In genomic region chr20:61588356-61589054, GRCh38 we compare ENCODE assay signal across 11 cellular contexts.
DNase-seq lines count a peak whose midpoint lies in the region; ATAC-seq, FAIRE-seq and TF ChIP-seq lines count a peak whose summit lies in the region.
"Had no signal": no experiment of that assay in that cellular context is flagged by ENCODE, and none has a peak within 500 bp of the region (broad histone marks: within the 10 kb centered on the region; RNA-seq: fewer than 3 reads in every experiment).

No MANE protein-coding gene starts in this region.

- H3K36me3 ChIP-seq in HEK293 (ENCODE audit: control insufficient read depth in 2 of 2, insufficient read depth in 1 of 2, low read length in 2 of 2) = no peaks in the 10 kb centered on the region
- no peaks in the 10 kb centered on the region for H3K36me3 ChIP-seq in lower lobe of right lung
- H3K36me3 ChIP-seq: right atrium auricular region had no signal

- H3K4me1 ChIP-seq in A549 = peaks cover 19% of the 10 kb centered on the region
- peaks cover 6% of the 10 kb centered on the region for H3K4me1 ChIP-seq in HEK293 (ENCODE audit: control insufficient read depth, insufficient read depth, low read length)
- H3K4me1 ChIP-seq in lower lobe of right lung = no peaks in the 10 kb centered on the region
- H3K4me1 ChIP-seq: right atrium auricular region had no signal

- WGBS in A549 (ENCODE audit: missing lambda C conversion rate) = 35% methylated on average over 28 of the region's 28 CpGs

- CTCF ChIA-PET in A549 (lab: Yijun Ruan, JAX) = no interaction called here
- CTCF ChIA-PET in HEK293 (lab: Yijun Ruan, JAX) = no interaction called here

- peak overlapping the region; percentile 74 for H3K4me2 ChIP-seq in A549

- peak; percentile 10 to 13 for DNase-seq in A549 (ENCODE audit: low read depth in 1 of 2, low spot score in 1 of 2)
- peak; percentile 6 for DNase-seq in brain pericyte (ENCODE audit: low read depth, low spot score)
- peak; percentile 4 for DNase-seq in lower lobe of right lung
- no peak for DNase-seq in SKM-1 (lab: John Stamatoyannopoulos, UW; ENCODE audit: unreplicated experiment)
- DNase-seq in T-helper 1 cell = no peak
- DNase-seq: activated CD8-positive, alpha-beta memory T cell treated with anti-CD3 and anti-CD28 coated beads for 24 hours; NCI-H1436 had no signal

- peaks cover 24% of the 10 kb centered on the region; the same call in 2 of the 3 replicates for H3K9me3 ChIP-seq in A549
- H3K9me3 ChIP-seq in HEK293 (ENCODE audit: control insufficient read depth, insufficient read depth, low read depth, low read length) = no peaks in the 10 kb centered on the region
- H3K9me3 ChIP-seq in lower lobe of right lung = peaks cover 5% of the 10 kb centered on the region

- peak overlapping the region; percentile 17 to 71; a peak in 5 of 6 replicates for H3K27ac ChIP-seq in A549
- no peak overlapping the region for H3K27ac ChIP-seq in HEK293 (ENCODE audit: extremely low read depth, low read depth, low read length)
- H3K27ac ChIP-seq in lower lobe of right lung = no peak overlapping the region
- H3K27ac ChIP-seq: right atrium auricular region had no signal

- no peak for TF ChIP-seq CTCF in A549 (IDR thresholded peaks at IDR 0.05)
- no peak for TF ChIP-seq CTCF in HEK293 (tag by site-specific recombination; IDR thresholded peaks at IDR 0.05)
- no peak for TF ChIP-seq CTCF in lower lobe of right lung (IDR thresholded peaks at IDR 0.05)

- no peak for FAIRE-seq in A549 (lab: Jason Lieb, UNC)

- POLR2A ChIA-PET in A549 (lab: Yijun Ruan, JAX) (no interaction called here), HEK293 (lab: Yijun Ruan, JAX) (no interaction called here)

- TF ChIP-seq EP300 in A549 (IDR thresholded peaks at IDR 0.05) = no peak

- no peak for TF ChIP-seq RAD21 in A549 (conservative IDR thresholded peaks at IDR 0.05 in 1 of 2, IDR thresholded peaks at IDR 0.05 in 1 of 2)

- intact Hi-C loops in lower lobe of right lung (cut with DNase I) = no loop called here

- H3K27me3 ChIP-seq in lower lobe of right lung (ENCODE audit: low read depth) = peaks cover 8% of the 10 kb centered on the region
- H3K27me3 ChIP-seq: right atrium auricular region had no signal

- no peak for TF ChIP-seq POLR2A in A549 (IDR thresholded peaks at IDR 0.05; ENCODE audit: low read length)

- ATAC-seq in A549 (peak in 1 of 2 experiments; percentile 62; a peak in 3 of 6 replicates), lower lobe of right lung (no peak), HG03342 (IDR thresholded peaks at IDR 0.05; ENCODE audit: unreplicated experiment) (no peak), GM19023 (IDR thresholded peaks at IDR 0.05; ENCODE audit: unreplicated experiment) (no peak)

- H3K4me3 ChIP-seq in A549 = no peak overlapping the region
- no peak overlapping the region for H3K4me3 ChIP-seq in HEK293 (ENCODE audit: low read depth, low read length)
- H3K4me3 ChIP-seq in lower lobe of right lung = no peak overlapping the region
- H3K4me3 ChIP-seq: right atrium auricular region had no signal

TF ChIP-seq in A549, 52 proteins besides CTCF, POLR2A, EP300 and RAD21:
- TF ChIP-seq KDM5A (IDR thresholded peaks at IDR 0.05) (no peak), MAX (IDR thresholded peaks at IDR 0.05) (0 out of 2 replicates have a peak, but pooled peaks have one; percentile 18), CHD4 (IDR thresholded peaks at IDR 0.05; ENCODE audit: borderline replicate concordance) (no peak), USF2 (IDR thresholded peaks at IDR 0.05) (no peak), FOSL2 (IDR thresholded peaks at IDR 0.05) (no peak), FOSL2 (CRISPR knock-in tag; IDR thresholded peaks at IDR 0.05) (peak; percentile 32; the same call in 1 of the 2 replicates)

TF ChIP-seq in HEK293, 187 proteins besides CTCF, POLR2A, EP300 and RAD21 (continues in another document):
- TF ChIP-seq ZNF221 (tag by site-specific recombination; IDR thresholded peaks at IDR 0.05; ENCODE audit: borderline replicate concordance) (no peak), ZNF837 (tag by site-specific recombination; IDR thresholded peaks at IDR 0.05) (no peak), GFI1B (tag by site-specific recombination; IDR thresholded peaks at IDR 0.05) (no peak), ZNF624 (tag by site-specific recombination; IDR thresholded peaks at IDR 0.05) (no peak), ZXDB (tag by site-specific recombination; IDR thresholded peaks at IDR 0.05) (no peak), ZNF585B (tag by site-specific recombination; IDR thresholded peaks at IDR 0.05) (no peak), PRDM4 (tag by site-specific recombination; IDR thresholded peaks at IDR 0.05) (no peak), ZNF175 (tag by site-specific recombination; IDR thresholded peaks at IDR 0.05) (no peak), YY1 (tag by site-specific recombination; IDR thresholded peaks at IDR 0.05) (no peak), PBX3 (CRISPR knock-in tag; IDR thresholded peaks at IDR 0.05) (no peak), SP2 (tag by site-specific recombination; IDR thresholded peaks at IDR 0.05) (no peak), ZNF2 (tag by site-specific recombination; IDR thresholded peaks at IDR 0.05) (no peak), PRDM2 (tag by site-specific recombination; IDR thresholded peaks at IDR 0.05; ENCODE audit: borderline replicate concordance) (no peak)

Comparison
In these comparisons a context has a peak if more than half of its experiments do, and no peak if none do; other contexts are left out.
1. DNase-seq: peak in A549 (2 of 2), brain pericyte (single experiment) and lower lobe of right lung (single experiment); none in SKM-1 (single experiment) and T-helper 1 cell (0 of 5).
2. H3K27ac ChIP-seq: peak in A549 (2 of 2); none in HEK293 (single experiment) and lower lobe of right lung (single experiment).